2 cellular contexts compared by ENCODE assay signal in the genomic region with DNA sequence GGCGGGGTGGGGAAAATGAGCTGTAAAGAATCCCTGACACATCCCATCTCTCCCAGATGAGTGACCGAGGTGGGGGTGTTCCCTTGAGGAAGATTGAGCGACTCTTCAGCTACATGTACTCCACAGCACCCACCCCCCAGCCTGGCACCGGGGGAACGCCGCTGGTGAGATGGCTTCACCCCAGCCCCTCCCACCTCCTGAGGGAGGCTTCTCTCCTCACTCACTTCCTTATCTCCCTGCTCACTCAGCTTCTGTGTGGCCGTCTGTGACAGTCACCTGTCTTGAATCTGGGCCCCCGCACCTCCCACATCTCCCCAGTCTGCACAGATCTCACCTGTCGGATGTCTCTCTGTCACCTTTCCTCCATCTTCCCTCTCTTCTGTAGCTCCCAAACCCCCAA.
TF ChIP-seq lines count a peak whose summit lies in the region.

No MANE protein-coding gene starts in this region.

TF ChIP-seq in IMR-90, 13 proteins besides CTCF, POLR2A, EP300 and RAD21:
- no peak for TF ChIP-seq MXI1 (IDR thresholded peaks at IDR 0.05; ENCODE audit: borderline replicate concordance, low read depth, low read length)
- no peak for TF ChIP-seq CHD1 (IDR thresholded peaks at IDR 0.05; ENCODE audit: low read depth, low read length)
- TF ChIP-seq NFE2L2 (IDR thresholded peaks at IDR 0.05; ENCODE audit: low read depth, low read length) = no peak

TF ChIP-seq in HEK293T, 16 proteins besides CTCF, POLR2A, EP300 and RAD21:
- TF ChIP-seq ZNF384 (IDR thresholded peaks at IDR 0.05) (no peak), FOXM1 (IDR thresholded peaks at IDR 0.05; ENCODE audit: borderline replicate concordance) (no peak), CTBP1 (IDR thresholded peaks at IDR 0.05; ENCODE audit: borderline replicate concordance) (no peak)
